17 cellular contexts compared by ENCODE assay signal in genomic region chr2:183000846-183001245, GRCh38. TPM values are rescaled to one million over a fixed set of nuclear protein-coding genes. Genes with fewer than 3 reads are reported as not detected.
DNase-seq lines count a peak whose midpoint lies in the region; ATAC-seq and TF ChIP-seq lines count a peak whose summit lies in the region.
"Had no signal": no experiment of that assay in that cellular context is flagged by ENCODE, and none has a peak within 500 bp of the region (broad histone marks: within the 10 kb centered on the region; RNA-seq: fewer than 3 reads in every experiment).

No MANE protein-coding gene starts in this region.

- H3K27ac ChIP-seq in endodermal cell (ENCODE audit: low read depth, low read length), result peak overlapping the region; percentile 24
- H3K27ac ChIP-seq: SJSA1 had no signal

- 92 to 98% methylated on average over 10 of the region's 10 CpGs for WGBS in endodermal cell (ENCODE audit: insufficient coverage in 1 of 2, insufficient read length in 1 of 2), 2 experiments

- H3K9ac ChIP-seq in endodermal cell (ENCODE audit: extremely low read depth, low read length, poor library complexity, severe bottlenecking), result no peak overlapping the region

- H3K4me3 ChIP-seq in endodermal cell (ENCODE audit: low read length), result no peak overlapping the region
- no peak overlapping the region for H3K4me3 ChIP-seq in kidney epithelial cell (ENCODE audit: low read depth, low read length)
- H3K4me3 ChIP-seq: SJSA1 had no signal

- H3K36me3 Mint-ChIP-seq in endodermal cell (ENCODE audit: low read depth) (peaks cover 59% of the 10 kb centered on the region), progenitor cell of endocrine pancreas (ENCODE audit: insufficient read depth) (peaks cover 35% of the 10 kb centered on the region)
- H3K36me3 Mint-ChIP-seq in activated T-cell treated with anti-CD3 and anti-CD28 coated beads, Interleukin-2, amount 50 U/mL, for 72 hours (ENCODE audit: insufficient read depth in 2 of 2), result peaks cover 2 to 8% of the 10 kb centered on the region in 2 donors
- H3K36me3 Mint-ChIP-seq: IgD-negative memory B cell had no signal

- no peaks in the 10 kb centered on the region for H3K9me3 ChIP-seq in endodermal cell (ENCODE audit: control insufficient read depth, low read length)
- H3K9me3 ChIP-seq: SJSA1 had no signal

- DNase-seq in HK-2 (ENCODE audit: unreplicated experiment) (peak; percentile 80), endodermal cell (no peak), kidney epithelial cell (ENCODE audit: low read depth) (peak; percentile 72), renal cortical epithelial cell (ENCODE audit: low read depth) (peak; percentile 95), progenitor cell of endocrine pancreas (ENCODE audit: low spot score, unreplicated experiment) (no peak), HuH-7 (ENCODE audit: low spot score) (no peak)
- DNase-seq in activated T-cell treated with anti-CD3 and anti-CD28 coated beads, Interleukin-2, amount 50 U/mL, for 72 hours, result no peak
- DNase-seq: C1 segment of cervical spinal cord; CD8-positive, alpha-beta memory T cell; DMS79 treated with DMSO at 0.1 percent for 48 hours; NCI-H2029; NCI-H345; NCI-H524 treated with DMSO at 0.1 percent for 48 hours; PC-3 had no signal

- no peaks in the 10 kb centered on the region for H3K4me1 Mint-ChIP-seq in endodermal cell
- no peaks in the 10 kb centered on the region for H3K4me1 Mint-ChIP-seq in activated T-cell treated with anti-CD3 and anti-CD28 coated beads, Interleukin-2, amount 50 U/mL, for 72 hours (ENCODE audit: low read depth)
- H3K4me1 Mint-ChIP-seq in progenitor cell of endocrine pancreas (ENCODE audit: low read depth), result no peaks in the 10 kb centered on the region
- H3K4me1 Mint-ChIP-seq: CD8-positive, alpha-beta memory T cell; IgD-negative memory B cell had no signal

- H3K27ac Mint-ChIP-seq in endodermal cell (no peak overlapping the region), progenitor cell of endocrine pancreas (no peak overlapping the region)
- no peak overlapping the region for H3K27ac Mint-ChIP-seq in activated T-cell treated with anti-CD3 and anti-CD28 coated beads, Interleukin-2, amount 50 U/mL, for 72 hours
- H3K27ac Mint-ChIP-seq: CD8-positive, alpha-beta memory T cell; IgD-negative memory B cell had no signal

- H3K27me3 ChIP-seq in endodermal cell (ENCODE audit: control insufficient read depth, insufficient read depth, low read length, poor library complexity, severe bottlenecking), result no peaks in the 10 kb centered on the region
- no peaks in the 10 kb centered on the region for H3K27me3 ChIP-seq in kidney epithelial cell (ENCODE audit: control insufficient read depth, insufficient read depth, low read length)
- H3K27me3 ChIP-seq: SJSA1 had no signal

- no peaks in the 10 kb centered on the region for H3K27me3 Mint-ChIP-seq in endodermal cell (ENCODE audit: insufficient read depth)
- H3K27me3 Mint-ChIP-seq in activated T-cell treated with anti-CD3 and anti-CD28 coated beads, Interleukin-2, amount 50 U/mL, for 72 hours (ENCODE audit: low read depth), result no peaks in the 10 kb centered on the region
- H3K27me3 Mint-ChIP-seq in progenitor cell of endocrine pancreas, result no peaks in the 10 kb centered on the region
- H3K27me3 Mint-ChIP-seq: CD8-positive, alpha-beta memory T cell had no signal

- no peak overlapping the region for H3K4me3 Mint-ChIP-seq in endodermal cell
- H3K4me3 Mint-ChIP-seq in activated T-cell treated with anti-CD3 and anti-CD28 coated beads, Interleukin-2, amount 50 U/mL, for 72 hours, result no peak overlapping the region
- no peak overlapping the region for H3K4me3 Mint-ChIP-seq in progenitor cell of endocrine pancreas (ENCODE audit: low read depth)
- H3K4me3 Mint-ChIP-seq: CD8-positive, alpha-beta memory T cell; IgD-negative memory B cell had no signal

- ATAC-seq in activated T-cell treated with anti-CD3 and anti-CD28 coated beads, Interleukin-2, amount 50 U/mL, for 72 hours (replicated peaks in 1 of 2), result no peak
- ATAC-seq in HG02610 (IDR thresholded peaks at IDR 0.05; ENCODE audit: unreplicated experiment), result no peak
- ATAC-seq: PC-3 had no signal

- H3K4me1 ChIP-seq in endodermal cell (ENCODE audit: control insufficient read depth, insufficient read depth, low read length), result no peaks in the 10 kb centered on the region
- H3K4me1 ChIP-seq: SJSA1 had no signal

- H3K36me3 ChIP-seq in endodermal cell (ENCODE audit: control insufficient read depth, insufficient read depth, low read length), result peaks cover 67% of the 10 kb centered on the region
- H3K36me3 ChIP-seq in kidney epithelial cell (ENCODE audit: control insufficient read depth, insufficient read depth, low read length), result no peaks in the 10 kb centered on the region

- TF ChIP-seq CTCF in endodermal cell (conservative IDR thresholded peaks at IDR 0.05), result no peak
- no peak for TF ChIP-seq CTCF in kidney epithelial cell (IDR thresholded peaks at IDR 0.05; ENCODE audit: insufficient read depth, low read length, poor library complexity, severe bottlenecking)
- TF ChIP-seq CTCF in progenitor cell of endocrine pancreas (IDR thresholded peaks at IDR 0.05; ENCODE audit: unreplicated experiment), result no peak

- H3K9me3 Mint-ChIP-seq in endodermal cell (no peaks in the 10 kb centered on the region), progenitor cell of endocrine pancreas (ENCODE audit: low read depth) (no peaks in the 10 kb centered on the region)
- H3K9me3 Mint-ChIP-seq in activated T-cell treated with anti-CD3 and anti-CD28 coated beads, Interleukin-2, amount 50 U/mL, for 72 hours, result no peaks in the 10 kb centered on the region
- H3K9me3 Mint-ChIP-seq: CD8-positive, alpha-beta memory T cell had no signal

RNA-seq across cellular contexts. Expression of gene NCKAP1, which starts 37.4 kb away (rescaled TPM):
- total RNA-seq in endodermal cell, result 100 to 1,000 TPM; 128 to 136 TPM
- 125 TPM for polyA plus RNA-seq in endodermal cell (2013, experiment 1 of 2)
- 118 TPM for polyA plus RNA-seq in endodermal cell (2013, experiment 2 of 2)
- total RNA-seq in kidney epithelial cell, result 155 and 189 TPM in 2 replicates
- total RNA-seq in renal cortical epithelial cell, result 212 and 333 TPM in 2 replicates
- 10 to 100 TPM in 1 of 2 donors, 1 to 10 TPM in 1; 9.3 to 12.4 TPM for total RNA-seq in activated T-cell treated with anti-CD3 and anti-CD28 coated beads, Interleukin-2, amount 50 U/mL, for 72 hours
- total RNA-seq in progenitor cell of endocrine pancreas, result 108 and 111 TPM in 2 replicates

Comparison
In these comparisons a context has a peak if more than half of its experiments do, and no peak if none do; other contexts are left out.
1. DNase-seq: peak in HK-2 (single experiment), kidney epithelial cell (single experiment) and renal cortical epithelial cell (single experiment); none in endodermal cell (single experiment), activated T-cell treated with anti-CD3 and anti-CD28 coated beads, Interleukin-2, amount 50 U/mL, for 72 hours (0 of 2), progenitor cell of endocrine pancreas (single experiment) and HuH-7 (single experiment).